Comparison of ENCODE assay signal across 18 cellular contexts in genomic region chr19:29953352-29954247, GRCh38.
DNase-seq lines count a peak whose midpoint lies in the region; ATAC-seq lines count a peak whose summit lies in the region.
"Had no signal": no experiment of that assay in that cellular context is flagged by ENCODE, and none has a peak within 500 bp of the region (broad histone marks: within the 10 kb centered on the region; RNA-seq: fewer than 3 reads in every experiment).

No MANE protein-coding gene starts in this region.

- ATAC-seq in central memory CD8-positive, alpha-beta T cell (replicated peaks; ENCODE audit: extremely low read depth, poor library complexity, severe bottlenecking): no peak
- ATAC-seq in stimulated activated memory B cell treated with anti-CD40 and anti-IgM and Interleukin-4, amounts not matched to agents 10 μg/mL and 1 μg/mL and 100 μg/mL, for 72 hours: no peak
- ATAC-seq in HG03045 (IDR thresholded peaks at IDR 0.05; ENCODE audit: unreplicated experiment): no peak
- ATAC-seq: body of pancreas, lower lobe of right lung had no signal

- no peak for DNase-seq in activated naive CD4-positive, alpha-beta T cell (lab: John Stamatoyannopoulos, UW)
- peak; percentile 78 for DNase-seq in OCI-M1 (lab: John Stamatoyannopoulos, UW)
- no peak for DNase-seq in central memory CD8-positive, alpha-beta T cell (ENCODE audit: low spot score in 2 of 2)
- DNase-seq in NCI-H146 treated with DMSO at 0.1 percent for 48 hours (lab: John Stamatoyannopoulos, UW; ENCODE audit: unreplicated experiment): no peak
- DNase-seq in germinal center (ENCODE audit: low spot score): no peak
- DNase-seq: activated gamma-delta T cell treated with Interleukin-2 at 50 U/mL for 16 hours; body of pancreas; COR-L47; cortex of kidney; lower lobe of right lung; NCI-H2107; Peyer's patch; stimulated activated CD4-positive, alpha-beta T cell treated with anti-CD3 and anti-CD28 coated beads, Interleukin-2, amount 100 ng/mL, for 48 hours; testis; WERI-Rb-1 had no signal

- H3K9me3 Mint-ChIP-seq in activated naive CD4-positive, alpha-beta T cell treated with anti-CD3 and anti-CD28 coated beads, Interleukin-2, amount 50 U/mL, for 24 hours: no peaks in the 10 kb centered on the region
- no peaks in the 10 kb centered on the region for H3K9me3 Mint-ChIP-seq in central memory CD8-positive, alpha-beta T cell
- H3K9me3 Mint-ChIP-seq in stimulated activated memory B cell treated with anti-CD40 and anti-IgM and Interleukin-4, amounts not matched to agents 10 μg/mL and 1 μg/mL and 100 μg/mL, for 72 hours: peaks cover 3% of the 10 kb centered on the region

- H3K36me3 Mint-ChIP-seq in activated naive CD4-positive, alpha-beta T cell treated with anti-CD3 and anti-CD28 coated beads, Interleukin-2, amount 50 U/mL, for 24 hours: peaks cover 22% of the 10 kb centered on the region
- H3K36me3 Mint-ChIP-seq in central memory CD8-positive, alpha-beta T cell (ENCODE audit: insufficient read depth): peaks cover 5% of the 10 kb centered on the region
- H3K36me3 Mint-ChIP-seq in stimulated activated memory B cell treated with anti-CD40 and anti-IgM and Interleukin-4, amounts not matched to agents 10 μg/mL and 1 μg/mL and 100 μg/mL, for 72 hours: peaks cover 14% of the 10 kb centered on the region

- no peaks in the 10 kb centered on the region for H3K27me3 Mint-ChIP-seq in activated naive CD4-positive, alpha-beta T cell treated with anti-CD3 and anti-CD28 coated beads, Interleukin-2, amount 50 U/mL, for 24 hours
- H3K27me3 Mint-ChIP-seq in central memory CD8-positive, alpha-beta T cell: no peaks in the 10 kb centered on the region
- H3K27me3 Mint-ChIP-seq in stimulated activated memory B cell treated with anti-CD40 and anti-IgM and Interleukin-4, amounts not matched to agents 10 μg/mL and 1 μg/mL and 100 μg/mL, for 72 hours: no peaks in the 10 kb centered on the region

- H3K4me3 Mint-ChIP-seq in activated naive CD4-positive, alpha-beta T cell treated with anti-CD3 and anti-CD28 coated beads, Interleukin-2, amount 50 U/mL, for 24 hours: no peak overlapping the region
- no peak overlapping the region for H3K4me3 Mint-ChIP-seq in central memory CD8-positive, alpha-beta T cell
- H3K4me3 Mint-ChIP-seq in stimulated activated memory B cell treated with anti-CD40 and anti-IgM and Interleukin-4, amounts not matched to agents 10 μg/mL and 1 μg/mL and 100 μg/mL, for 72 hours: no peak overlapping the region

- H3K27ac Mint-ChIP-seq in activated naive CD4-positive, alpha-beta T cell treated with anti-CD3 and anti-CD28 coated beads, Interleukin-2, amount 50 U/mL, for 24 hours: peak overlapping the region; percentile 65
- H3K27ac Mint-ChIP-seq in central memory CD8-positive, alpha-beta T cell (ENCODE audit: low read depth): peak overlapping the region; percentile 20
- peak overlapping the region; percentile 24 for H3K27ac Mint-ChIP-seq in stimulated activated memory B cell treated with anti-CD40 and anti-IgM and Interleukin-4, amounts not matched to agents 10 μg/mL and 1 μg/mL and 100 μg/mL, for 72 hours

- peaks cover 57% of the 10 kb centered on the region for H3K4me1 Mint-ChIP-seq in activated naive CD4-positive, alpha-beta T cell treated with anti-CD3 and anti-CD28 coated beads, Interleukin-2, amount 50 U/mL, for 24 hours
- H3K4me1 Mint-ChIP-seq in central memory CD8-positive, alpha-beta T cell: peaks cover 47% of the 10 kb centered on the region
- peaks cover 60% of the 10 kb centered on the region for H3K4me1 Mint-ChIP-seq in stimulated activated memory B cell treated with anti-CD40 and anti-IgM and Interleukin-4, amounts not matched to agents 10 μg/mL and 1 μg/mL and 100 μg/mL, for 72 hours
